10 cellular contexts compared by ENCODE assay signal in the genomic region with DNA sequence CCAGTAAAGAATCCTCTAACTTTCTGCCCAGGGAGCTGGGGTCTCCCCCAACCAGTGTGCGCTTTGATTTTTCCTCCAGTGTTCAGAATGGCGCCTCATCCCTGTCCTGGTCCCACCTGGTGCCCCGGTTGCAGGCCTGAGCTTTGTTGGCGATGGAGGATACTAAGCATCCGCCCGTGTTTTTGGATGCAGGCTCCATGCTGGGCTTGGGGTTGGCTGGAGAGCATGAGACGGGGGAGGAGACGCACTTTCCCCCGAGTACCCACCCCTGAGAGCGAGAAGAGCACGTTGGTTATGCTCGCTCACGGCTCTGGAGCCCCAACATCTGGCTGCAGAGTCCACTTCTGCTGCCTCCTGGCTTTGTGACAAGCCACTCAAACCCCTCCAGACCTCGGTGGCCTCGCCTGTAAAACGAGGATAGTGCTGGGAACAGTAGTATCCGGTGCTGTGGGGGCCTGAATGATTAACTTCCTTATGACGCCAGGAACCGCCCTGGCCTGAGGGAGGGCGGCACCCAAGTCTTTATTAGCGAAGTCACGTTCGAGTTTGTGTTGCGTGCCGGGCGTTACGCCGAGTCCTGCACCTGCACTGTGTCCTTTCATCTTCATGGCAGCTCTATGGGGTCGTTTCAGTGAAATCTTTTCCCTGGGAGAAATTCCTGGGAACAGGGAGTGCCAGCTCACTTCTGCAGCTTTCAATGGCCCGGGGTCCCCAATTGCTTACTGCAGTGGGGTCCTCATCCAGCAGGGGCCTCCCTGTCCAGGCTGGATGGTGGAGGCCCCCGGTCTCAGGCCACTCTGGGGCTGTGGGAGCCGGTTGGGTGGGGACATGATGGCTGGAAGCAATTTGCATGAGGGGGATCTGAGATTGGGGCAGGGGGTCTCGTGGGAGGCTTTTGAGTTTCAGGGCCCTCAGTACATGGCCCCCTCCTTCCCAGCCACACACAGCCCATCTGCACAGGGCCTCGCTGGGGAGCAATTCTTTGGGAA. TPM values are rescaled to one million over a fixed set of nuclear protein-coding genes. Genes with fewer than 3 reads are reported as not detected.
DNase-seq lines count a peak whose midpoint lies in the region; ATAC-seq and TF ChIP-seq lines count a peak whose summit lies in the region.
"Had no signal": no experiment of that assay in that cellular context is flagged by ENCODE, and none has a peak within 500 bp of the region (broad histone marks: within the 10 kb centered on the region; RNA-seq: fewer than 3 reads in every experiment).

No MANE protein-coding gene starts in this region.

- 35 to 48% (median 44%) methylated on average over 29 to 34 of the region's 34 CpGs for WGBS in heart left ventricle, 4 donors
- 23% methylated on average over 33 of the region's 34 CpGs for WGBS in prostate gland

- TF ChIP-seq CTCF in RWPE1 (conservative IDR thresholded peaks at IDR 0.05; ENCODE audit: low read depth): no peak
- no peak for TF ChIP-seq CTCF in heart left ventricle (IDR thresholded peaks at IDR 0.05)
- TF ChIP-seq CTCF in prostate gland (IDR thresholded peaks at IDR 0.05): no peak
- no peak for TF ChIP-seq CTCF in breast epithelium (IDR thresholded peaks at IDR 0.05)
- TF ChIP-seq CTCF in CD8-positive, alpha-beta T cell (IDR thresholded peaks at IDR 0.05): no peak

- DNase-seq in EL (peak; percentile 65), RWPE1 (ENCODE audit: low spot score) (no peak), heart left ventricle (peak; percentile 24 to 65 (median 54)), prostate gland (ENCODE audit: low spot score) (peak; percentile 21), breast epithelium (ENCODE audit: low spot score in 2 of 2) (no peak), cortex of kidney (lab: John Stamatoyannopoulos, UW) (no peak)
- DNase-seq in CD8-positive, alpha-beta T cell: no peak
- DNase-seq: DMS79 had no signal

- peak; percentile 48 to 96 (median 81) for ATAC-seq in heart left ventricle
- ATAC-seq in HG02852 (IDR thresholded peaks at IDR 0.05; ENCODE audit: unreplicated experiment): no peak
- no peak for ATAC-seq in CD8-positive, alpha-beta T cell

- no peaks in the 10 kb centered on the region for H3K36me3 Mint-ChIP-seq in CD8-positive, alpha-beta T cell

- H3K4me3 ChIP-seq in heart left ventricle (peak overlapping the region in 8 of 12 donors; percentile 8 to 33 (median 12)), prostate gland (no peak overlapping the region), breast epithelium (peak overlapping the region in 1 of 3 donors; percentile 37)
- H3K4me3 ChIP-seq in CD8-positive, alpha-beta T cell (ENCODE audit: low read depth, low read length): no peak overlapping the region
- H3K4me3 ChIP-seq: PC-9 had no signal

- H3K27ac Mint-ChIP-seq in CD8-positive, alpha-beta T cell: no peak overlapping the region

- H3K9me3 ChIP-seq in heart left ventricle: no peaks in the 10 kb centered on the region
- no peaks in the 10 kb centered on the region for H3K9me3 ChIP-seq in prostate gland
- H3K9me3 ChIP-seq in breast epithelium: no peaks in the 10 kb centered on the region
- H3K9me3 ChIP-seq in CD8-positive, alpha-beta T cell (ENCODE audit: low read length): no peaks in the 10 kb centered on the region

- H3K4me3 Mint-ChIP-seq in CD8-positive, alpha-beta T cell: no peak overlapping the region

- POLR2A ChIA-PET in RWPE1 (lab: Yijun Ruan, JAX; ENCODE audit: low non-redundant PET): no interaction called here
- POLR2A ChIA-PET in CD8-positive, alpha-beta T cell (lab: Charles Lee): no interaction called here

- peak overlapping the region; percentile 19; the same call in 1 of the 2 replicates for H3K27ac ChIP-seq in RWPE1
- H3K27ac ChIP-seq in heart left ventricle: peak overlapping the region in 2 of 12 donors; percentile 22 to 84
- peak overlapping the region; percentile 42 to 54 for H3K27ac ChIP-seq in prostate gland
- no peak overlapping the region for H3K27ac ChIP-seq in breast epithelium
- H3K27ac ChIP-seq in CD8-positive, alpha-beta T cell (ENCODE audit: low read depth, low read length): no peak overlapping the region
- H3K27ac ChIP-seq: PC-9 had no signal

- no peak for TF ChIP-seq POLR2A in heart left ventricle (IDR thresholded peaks at IDR 0.05)
- no peak for TF ChIP-seq POLR2A in prostate gland (IDR thresholded peaks at IDR 0.05)
- TF ChIP-seq POLR2A in breast epithelium (IDR thresholded peaks at IDR 0.05): no peak

- H3K4me1 ChIP-seq in heart left ventricle (peaks cover 0 to 11% (median 8%) of the 10 kb centered on the region in 12 donors), prostate gland (replicated peaks) (no peaks in the 10 kb centered on the region), breast epithelium (no peaks in the 10 kb centered on the region)
- no peaks in the 10 kb centered on the region for H3K4me1 ChIP-seq in CD8-positive, alpha-beta T cell (ENCODE audit: insufficient read depth, low read length)

- H3K4me1 Mint-ChIP-seq in CD8-positive, alpha-beta T cell (ENCODE audit: low read depth): peaks cover 3% of the 10 kb centered on the region

- no peaks in the 10 kb centered on the region for H3K9me3 Mint-ChIP-seq in CD8-positive, alpha-beta T cell

- peaks cover 2% of the 10 kb centered on the region for H3K27me3 Mint-ChIP-seq in CD8-positive, alpha-beta T cell (ENCODE audit: low read depth)

- intact Hi-C loops in heart left ventricle (cut with DNase I) (loop anchor here in 1 of 10 donors (10.0 kb wide), 1 partner anchor 130 kb away; no protein-coding TSS in a partner anchor), prostate gland (cut with DNase I) (no loop called here), breast epithelium (cut with DNase I; ENCODE audit: low total_unique reads) (no loop called here)
- intact Hi-C loops in CD8-positive, alpha-beta T cell (cut with DNase I, micrococcal nuclease): loop anchor here in 1 of 2 experiments (5.0 kb wide), 1 partner anchor 687 kb away; the partner anchor contains the start of gene CCND1

- H3K36me3 ChIP-seq in heart left ventricle: no peaks in the 10 kb centered on the region
- H3K36me3 ChIP-seq in prostate gland: no peaks in the 10 kb centered on the region
- no peaks in the 10 kb centered on the region for H3K36me3 ChIP-seq in breast epithelium
- H3K36me3 ChIP-seq in CD8-positive, alpha-beta T cell (ENCODE audit: insufficient read depth, low read length): no peaks in the 10 kb centered on the region

- no peaks in the 10 kb centered on the region for H3K27me3 ChIP-seq in heart left ventricle
- no peaks in the 10 kb centered on the region for H3K27me3 ChIP-seq in prostate gland (replicated peaks; ENCODE audit: insufficient read depth)
- H3K27me3 ChIP-seq in breast epithelium: no peaks in the 10 kb centered on the region
- H3K27me3 ChIP-seq in CD8-positive, alpha-beta T cell (ENCODE audit: insufficient read depth, low read length): no peaks in the 10 kb centered on the region

- CTCF ChIA-PET in RWPE1 (lab: Yijun Ruan, JAX): interaction anchor here (0.7 kb wide), 1 partner anchor 1590 kb away, joined by 6 read pairs; no protein-coding TSS in a partner anchor
- CTCF ChIA-PET in CD8-positive, alpha-beta T cell (lab: Charles Lee): no interaction called here

RNA-seq across cellular contexts. Expression of gene MRGPRD, which starts 25.5 kb away (rescaled TPM):
- not detected for total RNA-seq in heart left ventricle
- not detected for polyA plus RNA-seq in heart left ventricle
- not detected for total RNA-seq in prostate gland
- total RNA-seq in breast epithelium: not detected
- total RNA-seq in CD8-positive, alpha-beta T cell: not detected
- total RNA-seq: PC-9 had no signal

RNA-seq across cellular contexts. Expression of gene IGHMBP2, which starts 51.6 kb away (rescaled TPM):
- 10 to 100 TPM in 6 of 9 donors, 1 to 10 TPM in 3; 8.3 to 18.9 (median 13.7) TPM for total RNA-seq in heart left ventricle
- polyA plus RNA-seq in heart left ventricle: 10 to 100 TPM; 10.3 to 12.6 TPM
- 10 to 100 TPM; 17.3 to 34.0 TPM for total RNA-seq in prostate gland
- 10 to 100 TPM in 2 of 3 donors, 1 to 10 TPM in 1; 9.8 to 18.4 (median 13.6) TPM for total RNA-seq in breast epithelium
- total RNA-seq in CD8-positive, alpha-beta T cell: 10 to 100 TPM; 25.5 to 27.3 TPM

RNA-seq across cellular contexts. Expression of gene MRPL21, which starts 51.6 kb away (rescaled TPM):
- total RNA-seq in heart left ventricle (100 to 1,000 TPM in 2 of 9 donors, 10 to 100 TPM in 7; 59.9 to 120 (median 87.9) TPM), prostate gland (10 to 100 TPM; 41.1 to 76.9 TPM), breast epithelium (10 to 100 TPM; 44.3 to 89.1 (median 51.7) TPM)
- 100 to 1,000 TPM; 117 to 230 TPM for polyA plus RNA-seq in heart left ventricle
- 10 to 100 TPM; 48.4 to 53.6 TPM for total RNA-seq in CD8-positive, alpha-beta T cell

RNA-seq across cellular contexts. Expression of gene MRGPRF, which starts 57.8 kb away (rescaled TPM):
- total RNA-seq in heart left ventricle (10 to 100 TPM in 1 of 9 donors, 1 to 10 TPM in 8; 1.6 to 13.1 (median 3.3) TPM), prostate gland (10 to 100 TPM; 20.0 to 53.3 TPM), breast epithelium (10 to 100 TPM in 2 of 3 donors, 1 to 10 TPM in 1; 5.9 to 21.3 (median 12.9) TPM)
- polyA plus RNA-seq in heart left ventricle: 1 to 10 TPM; 4.2 to 4.9 TPM
- total RNA-seq in CD8-positive, alpha-beta T cell: not detected

Comparison
In these comparisons a context has a peak if more than half of its experiments do, and no peak if none do; other contexts are left out.
1. DNase-seq: peak in EL (single experiment), heart left ventricle (5 of 5) and prostate gland (single experiment); none in RWPE1 (single experiment), breast epithelium (0 of 2), cortex of kidney (single experiment) and CD8-positive, alpha-beta T cell (0 of 7).
2. H3K27ac ChIP-seq: peak in RWPE1 (single experiment) and prostate gland (2 of 2); none in breast epithelium (0 of 2) and CD8-positive, alpha-beta T cell (single experiment).
3. ATAC-seq: peak in heart left ventricle (4 of 4); none in HG02852 (single experiment) and CD8-positive, alpha-beta T cell (single experiment).
4. H3K4me3 ChIP-seq: peak in heart left ventricle (8 of 12); none in prostate gland (0 of 2) and CD8-positive, alpha-beta T cell (single experiment).